In genomic region chr17:77440571-77440981, GRCh38 we compare ENCODE assay signal across 9 cellular contexts.
DNase-seq lines count a peak whose midpoint lies in the region; ATAC-seq and TF ChIP-seq lines count a peak whose summit lies in the region.
"Had no signal": no experiment of that assay in that cellular context is flagged by ENCODE, and none has a peak within 500 bp of the region (broad histone marks: within the 10 kb centered on the region; RNA-seq: fewer than 3 reads in every experiment).

No MANE protein-coding gene starts in this region.

- no peak overlapping the region for H3K4me2 ChIP-seq in trophoblast cell (ENCODE audit: low read length)

- no peak overlapping the region for H2BK12ac ChIP-seq in trophoblast cell (ENCODE audit: low read length)

- H3K9me3 ChIP-seq in trophoblast cell (ENCODE audit: insufficient read depth, low read depth, low read length) (peaks cover 4% of the 10 kb centered on the region), ovary (no peaks in the 10 kb centered on the region)

- ATAC-seq in GM21447 (IDR thresholded peaks at IDR 0.05; ENCODE audit: unreplicated experiment): no peak

- no peak overlapping the region for H3K4ac ChIP-seq in trophoblast cell (ENCODE audit: low read depth, low read length)

- no peak overlapping the region for H2AK5ac ChIP-seq in trophoblast cell (ENCODE audit: low read length)

- peak overlapping the region; percentile 14 for H3K18ac ChIP-seq in trophoblast cell (ENCODE audit: low read length)

- H3K27me3 ChIP-seq in trophoblast cell (ENCODE audit: insufficient read depth, low read length) (no peaks in the 10 kb centered on the region), ovary (no peaks in the 10 kb centered on the region)

- H3K4me3 ChIP-seq in trophoblast cell (ENCODE audit: low read depth, low read length) (no peak overlapping the region), ovary (no peak overlapping the region)

- H2BK5ac ChIP-seq in trophoblast cell (ENCODE audit: low read depth, low read length, poor library complexity): no peak overlapping the region

- peaks cover 2% of the 10 kb centered on the region for H3K79me2 ChIP-seq in trophoblast cell (ENCODE audit: control insufficient read depth, insufficient read depth, low read length, poor library complexity)

- intact Hi-C loops in posterior vena cava (cut with DNase I): no loop called here
- intact Hi-C loops in ovary (cut with DNase I): no loop called here

- no peak overlapping the region for H4K12ac ChIP-seq in trophoblast cell (ENCODE audit: low read depth, low read length)

- DNase-seq in GM10266 (ENCODE audit: extremely low spot score) (no peak), NCI-H2171 (lab: John Stamatoyannopoulos, UW) (peak; percentile 20), trophoblast cell (no peak), SW480 (ENCODE audit: low spot score) (no peak), posterior vena cava (ENCODE audit: low spot score) (no peak), ovary (no peak)
- DNase-seq: cortex of kidney had no signal

- peak overlapping the region; percentile 65 for H3K27ac ChIP-seq in cingulate gyrus (ENCODE audit: low read depth, low read length)
- no peak overlapping the region for H3K27ac ChIP-seq in trophoblast cell (ENCODE audit: low read depth, low read length)
- peak overlapping the region in 1 of 2 donors; percentile 25 for H3K27ac ChIP-seq in ovary

- no peak overlapping the region for H3K23ac ChIP-seq in trophoblast cell (ENCODE audit: low read length)

- peak overlapping the region; percentile 43 for H2AFZ ChIP-seq in trophoblast cell (ENCODE audit: insufficient read depth, low read length, poor library complexity)

- no peak overlapping the region for H4K8ac ChIP-seq in trophoblast cell (ENCODE audit: low read depth, low read length)

- H4K91ac ChIP-seq in trophoblast cell (ENCODE audit: low read depth, low read length): no peak overlapping the region

- H3K79me1 ChIP-seq in trophoblast cell (ENCODE audit: low read length): no peaks in the 10 kb centered on the region

- no peak overlapping the region for H3K9ac ChIP-seq in trophoblast cell (ENCODE audit: low read length)

- TF ChIP-seq CTCF in GM10266 (IDR thresholded peaks at IDR 0.05; ENCODE audit: control insufficient read depth, insufficient read depth, low read depth, missing control alignments) (peak; percentile 4), ovary (IDR thresholded peaks at IDR 0.05) (no peak)

- TF ChIP-seq EP300 in ovary (IDR thresholded peaks at IDR 0.05): no peak

- H2BK120ac ChIP-seq in trophoblast cell (ENCODE audit: insufficient read depth, low read length, poor library complexity): no peak overlapping the region

- H3K4me1 ChIP-seq in trophoblast cell (ENCODE audit: control insufficient read depth in 1 of 2, insufficient read depth in 2 of 2, low read length in 2 of 2) (peaks cover 12 to 19% of the 10 kb centered on the region in 2 experiments), ovary (ENCODE audit: insufficient read depth) (peaks cover 42% of the 10 kb centered on the region)

- H3K36me3 ChIP-seq in trophoblast cell (ENCODE audit: control insufficient read depth in 1 of 2, insufficient read depth in 2 of 2, low read length in 2 of 2) (peaks cover 0 to 6% of the 10 kb centered on the region in 2 experiments), ovary (no peaks in the 10 kb centered on the region)

- WGBS in trophoblast cell (ENCODE audit: extremely low coverage, insufficient coverage, insufficient read length): no CpG with 5 or more reads among the region's 12 CpGs
- 44 to 68% (median 59%) methylated on average over 12 of the region's 12 CpGs for WGBS in ovary, 3 donors

- TF ChIP-seq POLR2A in ovary (IDR thresholded peaks at IDR 0.05): no peak

- no peak overlapping the region for H3K14ac ChIP-seq in trophoblast cell (ENCODE audit: low read length)
